Comparison of ENCODE assay signal across 8 cellular contexts in the genomic region with DNA sequence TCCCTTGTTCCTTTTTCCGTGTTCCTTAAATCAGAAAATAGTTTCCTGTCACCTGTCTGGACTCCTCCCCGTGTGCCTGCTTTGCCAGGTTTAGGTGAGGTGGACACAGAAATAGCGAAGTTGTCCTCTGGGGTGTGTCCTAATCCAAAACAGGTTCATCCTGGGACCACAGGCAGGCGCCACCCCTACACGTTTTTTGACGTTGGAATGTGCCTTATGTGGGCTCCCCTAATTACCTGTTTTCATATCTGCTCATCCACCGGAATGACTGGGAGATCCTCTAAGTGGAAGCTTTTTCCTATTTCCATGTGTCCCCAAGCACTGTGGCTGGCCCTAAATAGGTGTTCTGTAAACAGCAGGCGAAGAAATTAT. TPM values are rescaled to one million over a fixed set of nuclear protein-coding genes. Genes with fewer than 3 reads are reported as not detected.
DNase-seq lines count a peak whose midpoint lies in the region; ATAC-seq and TF ChIP-seq lines count a peak whose summit lies in the region.

No MANE protein-coding gene starts in this region.

- H3K4me1 Mint-ChIP-seq in T-helper 2 cell treated with Interferon-gamma antibody and Interleukin-4, amounts not matched to agents 5 μg/mL and 100 μg/mL, for 36 hours (ENCODE audit: low read depth) = peaks cover 7% of the 10 kb centered on the region

- DNase-seq in T-helper 2 cell treated with Interferon-gamma antibody and Interleukin-4, amounts not matched to agents 5 μg/mL and 100 μg/mL, for 36 hours (ENCODE audit: low spot score) = no peak
- DNase-seq in T-helper 2 cell (no peak), RWPE2 (ENCODE audit: low spot score) (no peak), stomach (no peak), KBM-7 (no peak), NCI-H1436 (lab: John Stamatoyannopoulos, UW) (no peak), NCI-H1105 (lab: John Stamatoyannopoulos, UW) (no peak)

- H3K27me3 Mint-ChIP-seq in T-helper 2 cell treated with Interferon-gamma antibody and Interleukin-4, amounts not matched to agents 5 μg/mL and 100 μg/mL, for 36 hours (ENCODE audit: low read depth) = peaks cover 74% of the 10 kb centered on the region

- H3K4me1 ChIP-seq in RWPE2 (ENCODE audit: insufficient read depth, poor library complexity, severe bottlenecking) (no peaks in the 10 kb centered on the region), gastroesophageal sphincter (peaks cover 0 to 26% (median 3%) of the 10 kb centered on the region in 3 donors), stomach (peaks cover 0 to 25% (median 20%) of the 10 kb centered on the region in 4 donors)

- H3K9me3 ChIP-seq in RWPE2 (ENCODE audit: severe bottlenecking) = no peaks in the 10 kb centered on the region
- H3K9me3 ChIP-seq in gastroesophageal sphincter = no peaks in the 10 kb centered on the region
- no peaks in the 10 kb centered on the region for H3K9me3 ChIP-seq in stomach

- TF ChIP-seq CTCF in RWPE2 (IDR thresholded peaks at IDR 0.05; ENCODE audit: poor library complexity, severe bottlenecking) (no peak), gastroesophageal sphincter (IDR thresholded peaks at IDR 0.05) (no peak), stomach (IDR thresholded peaks at IDR 0.05) (no peak)

- no peaks in the 10 kb centered on the region for H3K9me3 Mint-ChIP-seq in T-helper 2 cell treated with Interferon-gamma antibody and Interleukin-4, amounts not matched to agents 5 μg/mL and 100 μg/mL, for 36 hours

- TF ChIP-seq POLR2A in gastroesophageal sphincter (IDR thresholded peaks at IDR 0.05) (no peak), stomach (IDR thresholded peaks at IDR 0.05) (no peak)

- WGBS in gastroesophageal sphincter (ENCODE audit: low coverage in 1 of 2), 2 donors = 20 to 51% methylated on average over 5 to 6 of the region's 8 CpGs
- 41 to 48% (median 42%) methylated on average over 8 of the region's 8 CpGs for WGBS in stomach, 5 donors

- H3K36me3 ChIP-seq in RWPE2 (ENCODE audit: low read depth) (no peaks in the 10 kb centered on the region), gastroesophageal sphincter (no peaks in the 10 kb centered on the region), stomach (no peaks in the 10 kb centered on the region)

- peak overlapping the region; percentile 57 for H3K4me3 Mint-ChIP-seq in T-helper 2 cell treated with Interferon-gamma antibody and Interleukin-4, amounts not matched to agents 5 μg/mL and 100 μg/mL, for 36 hours

- no peak overlapping the region for H3K27ac Mint-ChIP-seq in T-helper 2 cell treated with Interferon-gamma antibody and Interleukin-4, amounts not matched to agents 5 μg/mL and 100 μg/mL, for 36 hours

- TF ChIP-seq EP300 in gastroesophageal sphincter (IDR thresholded peaks at IDR 0.05) (no peak), stomach (IDR thresholded peaks at IDR 0.05) (no peak)

- intact Hi-C loops in stomach (cut with DNase I; ENCODE audit: low total_unique reads) = no loop called here

- peak overlapping the region; percentile 38 for H3K4me3 ChIP-seq in RWPE2 (ENCODE audit: severe bottlenecking)
- H3K4me3 ChIP-seq in gastroesophageal sphincter = peak overlapping the region; percentile 41 to 67
- H3K4me3 ChIP-seq in stomach = peak overlapping the region; percentile 49 to 84 (median 55)

- H3K36me3 Mint-ChIP-seq in T-helper 2 cell treated with Interferon-gamma antibody and Interleukin-4, amounts not matched to agents 5 μg/mL and 100 μg/mL, for 36 hours (ENCODE audit: low read depth) = no peaks in the 10 kb centered on the region

- ATAC-seq in RWPE2 (ENCODE audit: low read depth) = no peak
- no peak for ATAC-seq in gastroesophageal sphincter

- in situ Hi-C loops in KBM-7 (cut with MboI; ENCODE audit: low pct_unique_long_range_greater_than_20kb, low sequenced_read_pairs) = no loop called here

- peak overlapping the region; percentile 53 for H3K27ac ChIP-seq in RWPE2 (ENCODE audit: poor library complexity, severe bottlenecking)
- H3K27ac ChIP-seq in gastroesophageal sphincter = peak overlapping the region in 3 of 4 donors; percentile 70 to 81 (median 81)
- H3K27ac ChIP-seq in stomach = no peak overlapping the region

- H3K27me3 ChIP-seq in RWPE2 (ENCODE audit: insufficient read depth, poor library complexity, severe bottlenecking) = peaks cover 42% of the 10 kb centered on the region
- peaks cover 65% of the 10 kb centered on the region for H3K27me3 ChIP-seq in gastroesophageal sphincter
- H3K27me3 ChIP-seq in stomach = peaks cover 0 to 58% (median 20%) of the 10 kb centered on the region in 3 donors

RNA-seq across cellular contexts. Expression of a gene that starts 49.0 kb away (rescaled TPM):
- total RNA-seq in gastroesophageal sphincter (10 to 100 TPM; 15.1 to 19.3 (median 16.4) TPM), stomach (10 to 100 TPM in 1 of 5 donors, 1 to 10 TPM in 4; 4.9 to 14.1 (median 6.4) TPM)
- polyA plus RNA-seq in stomach = 10 to 100 TPM in 2 of 3 donors, 1 to 10 TPM in 1; 5.4 to 12.1 (median 11.3) TPM

RNA-seq across cellular contexts. Expression of a gene that starts 55.7 kb away (rescaled TPM):
- 100 to 1,000 TPM in 2 of 4 donors, 10 to 100 TPM in 2; 80.7 to 223 (median 122) TPM for total RNA-seq in gastroesophageal sphincter
- total RNA-seq in stomach = 100 to 1,000 TPM in 4 of 5 donors, 10 to 100 TPM in 1; 92.4 to 411 (median 224) TPM
- 10 to 100 TPM; 55.2 to 94.8 (median 59.6) TPM for polyA plus RNA-seq in stomach

Comparison
In these comparisons a context has a peak if more than half of its experiments do, and no peak if none do; other contexts are left out.
1. H3K27ac ChIP-seq: peak in RWPE2 (single experiment) and gastroesophageal sphincter (3 of 4); none in stomach (0 of 5).
2. Peak in every context shown above with its lines, with median percentiles within 50 percentile points of each other: H3K4me3 ChIP-seq.